In genomic region chr11:62386083-62386482, GRCh38 we compare ENCODE assay signal across 12 cellular contexts. TPM values are rescaled to one million over a fixed set of nuclear protein-coding genes. Genes with fewer than 3 reads are reported as not detected.
"Had no signal": no experiment of that assay in that cellular context is flagged by ENCODE, and none has a peak within 500 bp of the region (broad histone marks: within the 10 kb centered on the region; RNA-seq: fewer than 3 reads in every experiment).

No MANE protein-coding gene starts in this region.

RNA-seq across cellular contexts. Expression of gene SCGB1A1, which starts 32.8 kb away (rescaled TPM):
- total RNA-seq: activated naive CD4-positive, alpha-beta T cell treated with anti-CD3 and anti-CD28 coated beads for 36 hours; foreskin keratinocyte; heart left ventricle; kidney epithelial cell; lower leg skin; mesothelial cell of epicardium; natural killer cell treated with Interleukin-12 subunit alpha and Interleukin-12 subunit beta and Interleukin-15 and Interleukin-18, amount 100 ng/mL, for 72 hours; omental fat pad; pulmonary artery endothelial cell; right atrium auricular region; temporal lobe; transverse colon had no signal
